In the genomic region with DNA sequence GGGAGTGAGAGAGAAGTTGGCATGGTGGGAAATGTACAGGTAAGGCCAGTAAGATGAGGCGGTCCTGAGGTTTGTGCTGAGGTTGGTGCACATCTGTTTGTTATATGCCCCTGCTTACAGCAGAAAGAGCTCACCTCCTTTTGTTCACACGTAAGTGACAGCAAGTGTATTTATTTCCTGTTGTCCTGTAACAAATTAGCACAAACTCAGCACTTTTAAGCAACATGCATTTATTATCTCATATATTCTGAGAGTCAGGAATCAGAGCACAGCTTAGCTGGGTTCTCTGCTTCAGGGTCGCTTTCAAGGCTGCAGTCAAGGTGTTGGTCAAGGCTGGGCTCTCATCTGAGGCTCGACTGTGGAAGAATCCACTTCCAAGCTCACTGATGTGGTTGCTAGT, we compare ENCODE assay signal across 15 cellular contexts.
"Had no signal": no experiment of that assay in that cellular context is flagged by ENCODE, and none has a peak within 500 bp of the region (broad histone marks: within the 10 kb centered on the region; RNA-seq: fewer than 3 reads in every experiment).

No MANE protein-coding gene starts in this region.

- H3K27ac Mint-ChIP-seq: activated naive CD4-positive, alpha-beta T cell treated with anti-CD3 and anti-CD28 coated beads for 36 hours had no signal

- DNase-seq: activated CD4-positive, alpha-beta T cell treated with anti-CD3 and anti-CD28 coated beads, Interleukin-2, amount 50 U/mL, for 4 hours; activated naive CD4-positive, alpha-beta T cell treated with anti-CD3 and anti-CD28 coated beads for 36 hours; activated T-cell treated with anti-CD3 and anti-CD28 coated beads for 4 hours; body of pancreas; mesenchymal stem cell; mucosa of descending colon; naive thymus-derived CD4-positive, alpha-beta T cell; posterior cingulate gyrus; retina; stimulated activated naive CD4-positive, alpha-beta T cell treated with Interleukin-2 at 50 U/mL for 16 hours; substantia nigra; uterus; WERI-Rb-1 had no signal

- H3K9me3 Mint-ChIP-seq: activated naive CD4-positive, alpha-beta T cell treated with anti-CD3 and anti-CD28 coated beads for 36 hours; activated T-helper 17 cell treated with anti-CD3 and anti-CD28 coated beads, Interleukin-2, amount 50 U/mL, for 72 hours; naive thymus-derived CD4-positive, alpha-beta T cell; T-helper 1 cell treated with Interleukin-12 subunit alpha and Interleukin-12 subunit beta and Interleukin-4 antibody, amounts not matched to agents 30 μg/mL and 1 μg/mL, for 36 hours had no signal

- H3K4me3 Mint-ChIP-seq: activated naive CD4-positive, alpha-beta T cell treated with anti-CD3 and anti-CD28 coated beads for 36 hours; T-helper 1 cell treated with Interleukin-12 subunit alpha and Interleukin-12 subunit beta and Interleukin-4 antibody, amounts not matched to agents 30 μg/mL and 1 μg/mL, for 36 hours had no signal

- ATAC-seq: body of pancreas; mucosa of descending colon; naive thymus-derived CD4-positive, alpha-beta T cell had no signal

- H3K27me3 Mint-ChIP-seq: activated T-helper 17 cell treated with anti-CD3 and anti-CD28 coated beads, Interleukin-2, amount 50 U/mL, for 72 hours had no signal
